Comparison of ENCODE assay signal across 22 cellular contexts in the genomic region with DNA sequence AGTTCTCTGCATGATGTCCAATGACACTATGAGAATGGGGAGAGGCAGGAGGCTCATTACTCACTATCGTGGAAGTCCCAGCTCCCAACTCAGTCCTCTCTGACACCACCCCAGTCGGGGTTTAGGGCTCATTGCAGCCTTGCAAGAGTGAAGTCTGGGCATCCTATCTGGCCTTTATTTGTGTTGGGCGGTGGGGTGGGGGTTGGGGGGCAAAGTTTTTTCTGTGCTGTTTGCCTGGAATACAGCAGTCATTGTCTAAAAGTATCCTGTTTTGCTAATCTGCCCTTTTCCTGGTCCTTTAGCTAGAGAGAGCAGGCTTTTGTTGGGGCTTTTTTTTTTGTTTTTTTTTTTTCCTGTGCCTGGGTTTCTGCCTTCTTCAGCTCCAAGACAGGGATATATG.
"Had no signal": no experiment of that assay in that cellular context is flagged by ENCODE, and none has a peak within 500 bp of the region (broad histone marks: within the 10 kb centered on the region; RNA-seq: fewer than 3 reads in every experiment).

No MANE protein-coding gene starts in this region.

- H3K9ac ChIP-seq: neural progenitor cell, parathyroid adenoma had no signal

- DNase-seq: cortex of kidney; effector memory CD4-positive, alpha-beta T cell; esophagus squamous epithelium; heart right ventricle; hypothalamus; kidney glomerular epithelial cell; mammary epithelial cell; natural killer cell; occipital lobe; psoas muscle; stimulated activated CD4-positive, alpha-beta T cell treated with anti-CD3 and anti-CD28 coated beads, Interleukin-2, amount 100 ng/mL, for 24 hours; stimulated activated CD4-positive, alpha-beta T cell treated with anti-CD3 and anti-CD28 coated beads, Interleukin-4, amount 100 ng/mL, for 4 hours; stimulated activated naive B cell treated with anti-CD40 and anti-IgM and Interleukin-4, amounts not matched to agents 10 μg/mL and 1 μg/mL and 100 μg/mL, for 72 hours; stimulated activated naive CD8-positive, alpha-beta T cell treated with anti-CD3 and anti-CD28 coated beads, Interleukin-15, amount 100 ng/mL, for 72 hours; testis; upper lobe of right lung had no signal

- H3K79me2 ChIP-seq: parathyroid adenoma had no signal

- H3K4me1 ChIP-seq: neural progenitor cell, parathyroid adenoma, psoas muscle, testis, upper lobe of right lung, vagina had no signal

- H3K4me2 ChIP-seq: neural progenitor cell had no signal

- H3K9me3 ChIP-seq: esophagus squamous epithelium, testis, vagina had no signal

- H3K36me3 ChIP-seq: esophagus squamous epithelium, heart right ventricle, tibial nerve, upper lobe of right lung, vagina had no signal

- H3K27ac ChIP-seq: esophagus squamous epithelium, heart right ventricle, neural progenitor cell, parathyroid adenoma, psoas muscle, testis, tibial nerve, upper lobe of right lung, vagina had no signal

- FAIRE-seq: endometrium, islet of Langerhans had no signal

- H2AFZ ChIP-seq: neural progenitor cell, parathyroid adenoma had no signal

- H3K4me3 ChIP-seq: esophagus squamous epithelium, heart right ventricle, neural progenitor cell, psoas muscle, testis, tibial nerve, upper lobe of right lung, vagina had no signal

- H3K27me3 ChIP-seq: esophagus squamous epithelium, heart right ventricle, neural progenitor cell, testis, tibial nerve, upper lobe of right lung, vagina had no signal
